In the genomic region with DNA sequence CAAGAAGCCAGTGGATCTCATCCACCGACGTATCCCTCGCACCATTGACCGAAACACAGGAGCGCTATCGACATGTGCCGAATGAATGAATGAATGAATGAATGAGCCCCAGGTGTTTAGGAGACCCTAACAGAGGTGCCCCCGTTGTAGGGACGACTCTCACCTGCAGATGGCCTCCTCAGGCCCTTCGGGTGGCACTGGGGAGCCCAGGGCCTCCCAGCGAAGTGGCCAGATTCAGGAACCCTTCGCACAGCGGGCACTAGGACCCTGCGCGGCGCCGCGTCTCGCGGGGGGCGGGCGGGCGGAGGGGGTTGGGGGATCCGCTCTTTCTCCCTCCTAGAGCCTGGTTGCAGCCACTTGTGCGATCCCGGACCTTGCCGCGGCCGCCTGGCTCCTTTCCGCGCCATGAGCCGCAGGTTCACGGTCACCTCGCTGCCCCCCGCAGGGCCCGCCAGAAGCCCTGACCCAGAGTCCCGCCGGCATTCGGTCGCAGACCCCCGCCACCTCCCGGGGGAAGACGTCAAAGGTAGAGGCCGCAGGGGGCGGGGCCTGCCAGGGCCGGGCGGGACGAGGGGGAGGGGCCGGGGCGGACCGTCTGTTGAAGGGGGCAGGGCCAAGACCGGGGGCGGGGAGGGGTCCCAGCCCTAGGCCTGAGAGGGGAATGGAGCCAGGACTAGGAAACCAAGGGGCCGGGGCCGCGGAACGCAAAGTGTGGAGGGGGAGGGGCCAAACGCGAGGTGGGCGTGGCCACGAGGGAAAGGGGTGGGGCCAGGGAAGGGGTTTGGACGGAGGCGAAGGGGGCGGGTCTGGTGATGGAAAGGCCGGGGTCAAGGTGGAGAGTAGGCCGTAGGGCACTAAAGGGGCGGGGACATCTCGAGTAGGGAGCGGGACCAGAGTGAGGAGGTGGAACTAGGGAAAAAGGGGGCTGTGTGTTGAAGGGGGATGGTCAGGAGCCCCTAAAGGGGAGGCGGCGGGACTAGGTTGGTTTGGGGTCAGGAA, we compare ENCODE assay signal across 8 cellular contexts. TPM values are rescaled to one million over a fixed set of nuclear protein-coding genes. Genes with fewer than 3 reads are reported as not detected.
DNase-seq lines count a peak whose midpoint lies in the region; ATAC-seq and TF ChIP-seq lines count a peak whose summit lies in the region.

No MANE protein-coding gene starts in this region.

- no peak overlapping the region for H3K27ac Mint-ChIP-seq in activated CD8-positive, alpha-beta T cell treated with anti-CD3 and anti-CD28 coated beads, Interleukin-2, amount 10 ng/mL, durations not matched to agents 7 days and 5 days

- no peaks in the 10 kb centered on the region for H3K9me3 Mint-ChIP-seq in activated CD8-positive, alpha-beta T cell treated with anti-CD3 and anti-CD28 coated beads, Interleukin-2, amount 10 ng/mL, durations not matched to agents 7 days and 5 days (ENCODE audit: insufficient read depth)

- peak; percentile 46 for ATAC-seq in activated CD8-positive, alpha-beta T cell treated with anti-CD3 and anti-CD28 coated beads, Interleukin-2, amount 10 ng/mL, durations not matched to agents 7 days and 5 days
- no peak for ATAC-seq in GM21526 (IDR thresholded peaks at IDR 0.05; ENCODE audit: low FRiP score, unreplicated experiment)

- POLR2A ChIA-PET in activated CD8-positive, alpha-beta T cell treated with anti-CD3 and anti-CD28 coated beads, Interleukin-2, amount 10 ng/mL, durations not matched to agents 7 days and 5 days (lab: Charles Lee) = no interaction called here

- no peak for DNase-seq in AG10803 (ENCODE audit: low read depth)
- DNase-seq in GM20000 (ENCODE audit: low spot score) = peak; percentile 83
- peak; percentile 90 for DNase-seq in NCI-H345 treated with DMSO at 0.1 percent for 48 hours (lab: John Stamatoyannopoulos, UW; ENCODE audit: unreplicated experiment)
- DNase-seq in activated CD8-positive, alpha-beta T cell treated with anti-CD3 and anti-CD28 coated beads, Interleukin-2, amount 10 ng/mL, durations not matched to agents 7 days and 5 days = peak; percentile 61
- DNase-seq in epithelial cell of proximal tubule (ENCODE audit: low read depth) = no peak
- DNase-seq in nucleus accumbens (lab: John Stamatoyannopoulos, UW) = peak in 37 of 56 donors; percentile 5 to 82 (median 53)
- no peak for DNase-seq in foreskin melanocyte

- H3K4me3 ChIP-seq in AG10803 (ENCODE audit: low read length) (peak overlapping the region; percentile 37), epithelial cell of proximal tubule (ENCODE audit: low read depth, low read length) (peak overlapping the region; percentile 65)

- TF ChIP-seq CTCF in AG10803 (conservative IDR thresholded peaks at IDR 0.05; ENCODE audit: low read length) (no peak), GM20000 (IDR thresholded peaks at IDR 0.05; ENCODE audit: extremely low read depth, missing control alignments) (no peak), epithelial cell of proximal tubule (conservative IDR thresholded peaks at IDR 0.05; ENCODE audit: low read depth, low read length) (peak; percentile 26)

- peaks cover 32% of the 10 kb centered on the region for H3K27me3 Mint-ChIP-seq in activated CD8-positive, alpha-beta T cell treated with anti-CD3 and anti-CD28 coated beads, Interleukin-2, amount 10 ng/mL, durations not matched to agents 7 days and 5 days (ENCODE audit: low read depth)

- no peaks in the 10 kb centered on the region for H3K36me3 Mint-ChIP-seq in activated CD8-positive, alpha-beta T cell treated with anti-CD3 and anti-CD28 coated beads, Interleukin-2, amount 10 ng/mL, durations not matched to agents 7 days and 5 days (ENCODE audit: low read depth)

- H3K4me3 Mint-ChIP-seq in activated CD8-positive, alpha-beta T cell treated with anti-CD3 and anti-CD28 coated beads, Interleukin-2, amount 10 ng/mL, durations not matched to agents 7 days and 5 days = peak overlapping the region; percentile 61

- peaks cover 27% of the 10 kb centered on the region for H3K4me1 Mint-ChIP-seq in activated CD8-positive, alpha-beta T cell treated with anti-CD3 and anti-CD28 coated beads, Interleukin-2, amount 10 ng/mL, durations not matched to agents 7 days and 5 days (ENCODE audit: low read depth)

- CTCF ChIA-PET in activated CD8-positive, alpha-beta T cell treated with anti-CD3 and anti-CD28 coated beads, Interleukin-2, amount 10 ng/mL, durations not matched to agents 7 days and 5 days (lab: Charles Lee) = interaction anchor here (0.7 to 2.9 kb wide), 20 partner anchors 7 to 195 kb away, joined by 3 to 24 read pairs (median 8); no protein-coding TSS in a partner anchor

RNA-seq across cellular contexts. Expression of a gene that starts 7.4 kb away (rescaled TPM):
- total RNA-seq in activated CD8-positive, alpha-beta T cell treated with anti-CD3 and anti-CD28 coated beads, Interleukin-2, amount 10 ng/mL, durations not matched to agents 7 days and 5 days = 1 to 10 TPM; 1.3 to 1.7 TPM
- total RNA-seq in epithelial cell of proximal tubule = not detected in 2 replicates

RNA-seq across cellular contexts. Expression of a gene that starts 13.0 kb away (rescaled TPM):
- total RNA-seq in activated CD8-positive, alpha-beta T cell treated with anti-CD3 and anti-CD28 coated beads, Interleukin-2, amount 10 ng/mL, durations not matched to agents 7 days and 5 days = not detected
- 0.80 and 1.4 TPM in 2 replicates for total RNA-seq in epithelial cell of proximal tubule

RNA-seq across cellular contexts. Expression of a gene that starts 49.7 kb away (rescaled TPM):
- 10 to 100 TPM; 33.1 to 34.5 TPM for total RNA-seq in activated CD8-positive, alpha-beta T cell treated with anti-CD3 and anti-CD28 coated beads, Interleukin-2, amount 10 ng/mL, durations not matched to agents 7 days and 5 days
- 14.9 and 16.0 TPM in 2 replicates for total RNA-seq in epithelial cell of proximal tubule

Comparison
In these comparisons a context has a peak if more than half of its experiments do, and no peak if none do; other contexts are left out.
1. DNase-seq: peak in GM20000 (single experiment), NCI-H345 treated with DMSO at 0.1 percent for 48 hours (single experiment), activated CD8-positive, alpha-beta T cell treated with anti-CD3 and anti-CD28 coated beads, Interleukin-2, amount 10 ng/mL, durations not matched to agents 7 days and 5 days (single experiment) and nucleus accumbens (37 of 56); none in AG10803 (single experiment), epithelial cell of proximal tubule (single experiment) and foreskin melanocyte (single experiment).